Comparison of ENCODE assay signal across 15 cellular contexts in the genomic region with DNA sequence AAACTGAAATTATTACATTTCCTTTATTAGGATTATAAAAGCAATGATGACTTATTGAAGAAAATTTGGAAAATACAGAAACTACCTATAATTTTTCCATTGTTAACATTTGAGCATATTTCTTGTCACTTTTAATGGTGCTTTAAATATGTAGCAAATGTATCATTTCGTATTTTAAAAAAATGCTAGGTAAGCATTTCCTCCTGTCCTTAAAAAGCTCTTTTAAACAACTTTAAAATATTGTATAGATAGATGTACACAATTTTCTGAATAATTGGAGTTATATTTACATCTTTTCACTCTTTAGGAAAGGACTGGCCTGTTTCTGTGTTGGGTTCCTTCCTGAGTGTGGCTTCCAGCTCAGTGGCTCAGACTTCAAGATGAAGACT. TPM values are rescaled to one million over a fixed set of nuclear protein-coding genes. Genes with fewer than 3 reads are reported as not detected.
A peak's percentile ranks its signal among the peaks of the same experiment; 100 is the strongest.
DNase-seq lines count a peak whose midpoint lies in the region; ATAC-seq and TF ChIP-seq lines count a peak whose summit lies in the region.
"Had no signal": no experiment of that assay in that cellular context is flagged by ENCODE, and none has a peak within 500 bp of the region (broad histone marks: within the 10 kb centered on the region; RNA-seq: fewer than 3 reads in every experiment).

No MANE protein-coding gene starts in this region.

- no peaks in the 10 kb centered on the region for H3K9me3 ChIP-seq in A673 (ENCODE audit: low read depth, low read length, poor library complexity, severe bottlenecking)
- no peaks in the 10 kb centered on the region for H3K9me3 ChIP-seq in CD4-positive, CD25-positive, alpha-beta regulatory T cell (ENCODE audit: control insufficient read depth in 2 of 2, low read length in 2 of 2)
- H3K9me3 ChIP-seq in SK-N-MC (ENCODE audit: low read depth, low read length), result no peaks in the 10 kb centered on the region
- H3K9me3 ChIP-seq in GM23248 (ENCODE audit: low read depth), result no peaks in the 10 kb centered on the region
- H3K9me3 ChIP-seq: BE2C, esophagus squamous epithelium, heart left ventricle, prostate gland had no signal

- no peak for ATAC-seq in CD4-positive, CD25-positive, alpha-beta regulatory T cell (ENCODE audit: low read depth in 2 of 2)
- no peak for ATAC-seq in GM21576 (IDR thresholded peaks at IDR 0.05; ENCODE audit: unreplicated experiment)
- ATAC-seq: heart left ventricle, Panc1 had no signal

- peaks cover 19% of the 10 kb centered on the region for H3K36me3 Mint-ChIP-seq in CD4-positive, CD25-positive, alpha-beta regulatory T cell
- H3K36me3 Mint-ChIP-seq in brain, result peaks cover 34% of the 10 kb centered on the region

- no peaks in the 10 kb centered on the region for H3K9me3 Mint-ChIP-seq in CD4-positive, CD25-positive, alpha-beta regulatory T cell
- no peaks in the 10 kb centered on the region for H3K9me3 Mint-ChIP-seq in brain
- H3K9me3 Mint-ChIP-seq: naive B cell had no signal

- peak overlapping the region in 2 of 3 donors; percentile 79 to 92 for H3K27ac Mint-ChIP-seq in CD4-positive, CD25-positive, alpha-beta regulatory T cell
- H3K27ac Mint-ChIP-seq in brain, result peak overlapping the region in 4 of 5 experiments; percentile 13 to 57 (median 41)

- no peak overlapping the region for H3K4me2 ChIP-seq in GM23248 (ENCODE audit: unreplicated experiment)
- H3K4me2 ChIP-seq: smooth muscle cell had no signal

- no peak overlapping the region for H3K4me3 ChIP-seq in A673 (ENCODE audit: low read depth, low read length, poor library complexity, severe bottlenecking)
- peak overlapping the region; percentile 64 for H3K4me3 ChIP-seq in CD4-positive, CD25-positive, alpha-beta regulatory T cell (ENCODE audit: low read depth, low read length)
- H3K4me3 ChIP-seq in SK-N-MC, result peak overlapping the region; percentile 48
- no peak overlapping the region for H3K4me3 ChIP-seq in GM23248
- H3K4me3 ChIP-seq: esophagus squamous epithelium, heart left ventricle, prostate gland, smooth muscle cell had no signal

- peaks cover 30% of the 10 kb centered on the region for H3F3A ChIP-seq in GM23248 (ENCODE audit: insufficient read depth)

- in situ Hi-C loops in GM23248 (cut with MboI), result loop anchor here (10.0 to 25.0 kb wide), 2 partner anchors 91 to 1244 kb away; a partner anchor contains a TSS

- H3K36me3 ChIP-seq in A673 (ENCODE audit: insufficient read depth, low read length, poor library complexity, severe bottlenecking), result no peaks in the 10 kb centered on the region
- peaks cover 22% of the 10 kb centered on the region for H3K36me3 ChIP-seq in CD4-positive, CD25-positive, alpha-beta regulatory T cell (ENCODE audit: control insufficient read depth, insufficient read depth, low read length)
- H3K36me3 ChIP-seq in SK-N-MC (ENCODE audit: insufficient read depth, low read length), result no peaks in the 10 kb centered on the region; the same call in 1 of the 2 replicates
- no peaks in the 10 kb centered on the region for H3K36me3 ChIP-seq in GM23248 (ENCODE audit: low read depth)
- H3K36me3 ChIP-seq: prostate gland had no signal

- no peaks in the 10 kb centered on the region for H3K27me3 Mint-ChIP-seq in CD4-positive, CD25-positive, alpha-beta regulatory T cell
- no peaks in the 10 kb centered on the region for H3K27me3 Mint-ChIP-seq in brain
- H3K27me3 Mint-ChIP-seq: naive B cell had no signal

- H3K4me1 ChIP-seq in A673 (ENCODE audit: insufficient read depth, low read length, poor library complexity, severe bottlenecking), result peaks cover 70% of the 10 kb centered on the region
- H3K4me1 ChIP-seq in CD4-positive, CD25-positive, alpha-beta regulatory T cell (ENCODE audit: control insufficient read depth, insufficient read depth, low read length, poor library complexity, severe bottlenecking), result peaks cover 63% of the 10 kb centered on the region
- H3K4me1 ChIP-seq in GM23248 (ENCODE audit: insufficient read depth), result peaks cover 30% of the 10 kb centered on the region

- BruUV-seq in A673 (replicated peaks; lab: Mats Ljungman, UMichigan), result no TSS peak

- peaks cover 7% of the 10 kb centered on the region; the same call in 1 of the 2 replicates for H4K20me1 ChIP-seq in GM23248 (ENCODE audit: insufficient read depth)

- CTCF ChIA-PET in A673 (lab: Charles Lee), result no interaction called here

- no peaks in the 10 kb centered on the region for H3K27me3 ChIP-seq in A673 (replicated peaks; ENCODE audit: insufficient read depth, low read depth, low read length, poor library complexity)
- H3K27me3 ChIP-seq in CD4-positive, CD25-positive, alpha-beta regulatory T cell (ENCODE audit: control insufficient read depth, insufficient read depth, low read length), result no peaks in the 10 kb centered on the region
- no peaks in the 10 kb centered on the region for H3K27me3 ChIP-seq in GM23248 (replicated peaks; ENCODE audit: insufficient read depth)
- H3K27me3 ChIP-seq: BE2C, esophagus squamous epithelium, heart left ventricle had no signal

- POLR2A ChIA-PET in A673 (lab: Charles Lee; ENCODE audit: low non-redundant PET), result interaction anchor here (0.7 kb wide), 1 partner anchor 15 kb away, joined by 3 read pairs; no protein-coding TSS in a partner anchor

- WGBS in GM23248 (ENCODE audit: low coverage in 1 of 2, low lambda C conversion rate in 2 of 2, missing lambda C conversion rate in 2 of 2), 2 experiments, result 32 to 41% methylated on average over 1 of the region's 1 CpG

- intact Hi-C loops in A673 (cut with micrococcal nuclease; ENCODE audit: unreplicated experiment), result no loop called here

- H3K4me1 Mint-ChIP-seq in CD4-positive, CD25-positive, alpha-beta regulatory T cell, result peaks cover 41 to 94% (median 75%) of the 10 kb centered on the region in 4 donors
- peaks cover 100% of the 10 kb centered on the region for H3K4me1 Mint-ChIP-seq in brain

- no peak for DNase-seq in A673 (ENCODE audit: low spot score)
- peak in 1 of 3 donors; percentile 11 for DNase-seq in CD4-positive, CD25-positive, alpha-beta regulatory T cell
- no peak for DNase-seq in SK-N-MC (ENCODE audit: low read depth, low spot score)
- no peak for DNase-seq in GM23248
- no peak for DNase-seq in SIG-M5 (lab: John Stamatoyannopoulos, UW)
- DNase-seq: esophagus squamous epithelium, mammary epithelial cell, naive B cell had no signal

- TF ChIP-seq CTCF in A673 (conservative IDR thresholded peaks at IDR 0.05; ENCODE audit: low read depth, low read length) (no peak), brain (conservative IDR thresholded peaks at IDR 0.05) (no peak)

- H3K9ac ChIP-seq in SK-N-MC (ENCODE audit: insufficient read length), result no peak overlapping the region
- no peak overlapping the region for H3K9ac ChIP-seq in GM23248

- H3K4me3 Mint-ChIP-seq in CD4-positive, CD25-positive, alpha-beta regulatory T cell, result peak overlapping the region; percentile 2 to 76 (median 66)
- peak overlapping the region in 4 of 5 experiments; percentile 7 to 72 (median 26) for H3K4me3 Mint-ChIP-seq in brain

- no peaks in the 10 kb centered on the region for H3K9me2 ChIP-seq in GM23248 (ENCODE audit: insufficient read depth)

- H2AFZ ChIP-seq in GM23248, result no peak overlapping the region

- H3K27ac ChIP-seq in A673 (ENCODE audit: low read depth, low read length, poor library complexity, severe bottlenecking) (peak overlapping the region; percentile 67), SK-N-MC (peak overlapping the region; percentile 69; the same call in 1 of the 2 replicates), GM23248 (no peak overlapping the region)
- H3K27ac ChIP-seq in CD4-positive, CD25-positive, alpha-beta regulatory T cell (ENCODE audit: insufficient read depth, low read length, poor library complexity, severe bottlenecking), result no peak overlapping the region
- H3K27ac ChIP-seq: esophagus squamous epithelium, prostate gland had no signal

- H3K79me2 ChIP-seq in GM23248 (ENCODE audit: insufficient read depth), result peaks cover 94% of the 10 kb centered on the region

RNA-seq across cellular contexts. Expression of a gene that starts 15.6 kb away (rescaled TPM):
- total RNA-seq in A673 (2021), result 51.7 and 57.1 TPM in 2 replicates
- 66.5 TPM for total RNA-seq in CD4-positive, CD25-positive, alpha-beta regulatory T cell
- 1 to 10 TPM in 2 of 4 donors, under 1 TPM in 2; 0.74 to 3.2 (median 1.0) TPM for polyA plus RNA-seq in CD4-positive, CD25-positive, alpha-beta regulatory T cell
- polyA plus RNA-seq in brain (ENCODE audit: insufficient read depth, low read depth, low replicate concordance) (20.8 TPM), GM23248 (2016; fragmentation: Nextera tagmentation; extraction: Ambion mirVana) (2.0 and 3.0 TPM in 2 replicates)
- total RNA-seq in GM23248 (2014; rRNA removed; shearing (Covaris generic)), result 6.7 and 17.6 TPM in 2 replicates

Comparison
In these comparisons a context has a peak if more than half of its experiments do, and no peak if none do; other contexts are left out.
1. H3K27ac ChIP-seq: peak in A673 (single experiment) and SK-N-MC (single experiment); none in CD4-positive, CD25-positive, alpha-beta regulatory T cell (single experiment) and GM23248 (single experiment).
2. H3K4me3 ChIP-seq: peak in CD4-positive, CD25-positive, alpha-beta regulatory T cell (single experiment) and SK-N-MC (single experiment); none in A673 (single experiment) and GM23248 (single experiment).